Comparison of ENCODE assay signal across 1 cellular context in genomic region chr17:61927211-61928100, GRCh38.
A peak's percentile ranks its signal among the peaks of the same experiment; 100 is the strongest.
TF ChIP-seq lines count a peak whose summit lies in the region.

Gene INTS2 (minus strand): TSS chr17:61927982. CDS start chr17:61926644, 1,338 bp downstream.

TF ChIP-seq in HEK293, 187 proteins besides CTCF, POLR2A, EP300 and RAD21 (continued from another document and continues in another):
- TF ChIP-seq ZNF610 (tag by site-specific recombination; IDR thresholded peaks at IDR 0.05; ENCODE audit: borderline replicate concordance) (no peak; the same call in none of the 2 replicates), ZNF701 (tag by site-specific recombination; IDR thresholded peaks at IDR 0.05) (no peak), RBAK (tag by site-specific recombination; IDR thresholded peaks at IDR 0.05) (no peak), ZBTB44 (tag by site-specific recombination; IDR thresholded peaks at IDR 0.05) (no peak), ZNF184 (tag by site-specific recombination; IDR thresholded peaks at IDR 0.05) (0 out of 2 replicates have a peak, but pooled peaks have one; percentile 21), ZNF335 (tag by site-specific recombination; conservative IDR thresholded peaks at IDR 0.05) (peak; percentile 94), ZNF624 (tag by site-specific recombination; IDR thresholded peaks at IDR 0.05) (peak; percentile 88), ZNF362 (tag by site-specific recombination; IDR thresholded peaks at IDR 0.05) (peak; percentile 92), ZNF280D (tag by site-specific recombination; IDR thresholded peaks at IDR 0.05) (peak; percentile 82; the same call in 1 of the 2 replicates), ZNF10 (tag by site-specific recombination; IDR thresholded peaks at IDR 0.05) (peak; percentile 71; the same call in 1 of the 2 replicates), ZNF513 (tag by site-specific recombination; IDR thresholded peaks at IDR 0.05) (0 out of 2 replicates have a peak, but pooled peaks have one; percentile 46), ZNF112 (tag by site-specific recombination; IDR thresholded peaks at IDR 0.05) (no peak), FEZF1 (tag by site-specific recombination; IDR thresholded peaks at IDR 0.05) (peak; percentile 22; the same call in 1 of the 2 replicates), GFI1B (tag by site-specific recombination; IDR thresholded peaks at IDR 0.05) (peak; percentile 72), EGR2 (tag by site-specific recombination; IDR thresholded peaks at IDR 0.05; ENCODE audit: low read depth) (peak; percentile 20; the same call in 1 of the 2 replicates), ZNF501 (tag by site-specific recombination; IDR thresholded peaks at IDR 0.05) (peak; percentile 99), GLI4 (tag by site-specific recombination; IDR thresholded peaks at IDR 0.05) (peak; percentile 90; the same call in 1 of the 2 replicates), ZNF558 (tag by site-specific recombination; IDR thresholded peaks at IDR 0.05) (peak; percentile 64), MZF1 (tag by site-specific recombination; IDR thresholded peaks at IDR 0.05; ENCODE audit: borderline replicate concordance) (peak; percentile 81; the same call in 1 of the 2 replicates), MEIS1 (CRISPR knock-in tag; IDR thresholded peaks at IDR 0.05; ENCODE audit: borderline replicate concordance) (no peak), ZNF777 (tag by site-specific recombination; IDR thresholded peaks at IDR 0.05; ENCODE audit: borderline replicate concordance) (0 out of 2 replicates have a peak, but pooled peaks have one; percentile 71), ZBTB8A (tag by site-specific recombination; IDR thresholded peaks at IDR 0.05) (peak; percentile 54), ZNF239 (tag by site-specific recombination; IDR thresholded peaks at IDR 0.05) (0 out of 2 replicates have a peak, but pooled peaks have one; percentile 53), ZFHX2 (tag by site-specific recombination; conservative IDR thresholded peaks at IDR 0.05) (0 out of 2 replicates have a peak, but pooled peaks have one; percentile 21), ZSCAN23 (tag by site-specific recombination; IDR thresholded peaks at IDR 0.05) (peak; percentile 85), MYNN (tag by site-specific recombination; IDR thresholded peaks at IDR 0.05; ENCODE audit: borderline replicate concordance) (peak; percentile 60; the same call in 1 of the 2 replicates), ZFP41 (tag by site-specific recombination; IDR thresholded peaks at IDR 0.05; ENCODE audit: borderline replicate concordance) (no peak), ZNF660 (tag by site-specific recombination; IDR thresholded peaks at IDR 0.05) (peak; percentile 97), KLF16 (tag by site-specific recombination; IDR thresholded peaks at IDR 0.05) (peak; percentile 87), ZNF580 (tag by site-specific recombination; IDR thresholded peaks at IDR 0.05) (peak; percentile 84), ZNF37A (tag by site-specific recombination; IDR thresholded peaks at IDR 0.05) (no peak), ZNF768 (tag by site-specific recombination; IDR thresholded peaks at IDR 0.05) (no peak; the same call in 1 of the 2 replicates), HOXA7 (CRISPR knock-in tag; IDR thresholded peaks at IDR 0.05; ENCODE audit: borderline replicate concordance) (no peak), ZNF639 (tag by site-specific recombination; IDR thresholded peaks at IDR 0.05) (peak; percentile 90), ZNF530 (tag by site-specific recombination; IDR thresholded peaks at IDR 0.05; ENCODE audit: low read depth) (no peak), ZNF830 (tag by site-specific recombination; IDR thresholded peaks at IDR 0.05; ENCODE audit: low read depth) (no peak), ZNF18 (tag by site-specific recombination; IDR thresholded peaks at IDR 0.05) (0 out of 2 replicates have a peak, but pooled peaks have one; percentile 38), REPIN1 (tag by site-specific recombination; IDR thresholded peaks at IDR 0.05; ENCODE audit: low read depth) (peak; percentile 96), KLF9 (tag by site-specific recombination; IDR thresholded peaks at IDR 0.05; ENCODE audit: low read depth) (peak; percentile 42), ZBTB10 (tag by site-specific recombination; IDR thresholded peaks at IDR 0.05) (peak; percentile 94), ZFP37 (tag by site-specific recombination; IDR thresholded peaks at IDR 0.05) (peak; percentile 100), INSM2 (tag by site-specific recombination; IDR thresholded peaks at IDR 0.05) (peak; percentile 75; the same call in 1 of the 2 replicates), ZNF2 (tag by site-specific recombination; IDR thresholded peaks at IDR 0.05) (peak; percentile 98), ZNF629 (tag by site-specific recombination; IDR thresholded peaks at IDR 0.05) (peak; percentile 78), ZNF324 (tag by site-specific recombination; IDR thresholded peaks at IDR 0.05) (peak; percentile 94), ZNF514 (tag by site-specific recombination; IDR thresholded peaks at IDR 0.05) (no peak), ZNF433 (tag by site-specific recombination; IDR thresholded peaks at IDR 0.05; ENCODE audit: low read depth) (no peak), ZNF366 (tag by site-specific recombination; conservative IDR thresholded peaks at IDR 0.05) (peak; percentile 96), ZNF221 (tag by site-specific recombination; IDR thresholded peaks at IDR 0.05; ENCODE audit: borderline replicate concordance) (no peak), ZNF658 (tag by site-specific recombination; IDR thresholded peaks at IDR 0.05) (no peak), ZNF843 (tag by site-specific recombination; IDR thresholded peaks at IDR 0.05) (peak; percentile 72; the same call in 1 of the 2 replicates), YY2 (tag by site-specific recombination; IDR thresholded peaks at IDR 0.05) (0 out of 2 replicates have a peak, but pooled peaks have one; percentile 27), ZSCAN16 (tag by site-specific recombination; IDR thresholded peaks at IDR 0.05) (0 out of 2 replicates have a peak, but pooled peaks have one; percentile 13), ZNF132 (tag by site-specific recombination; IDR thresholded peaks at IDR 0.05; ENCODE audit: borderline replicate concordance) (no peak), ZNF146 (tag by site-specific recombination; IDR thresholded peaks at IDR 0.05) (peak; percentile 71)
